1 cellular context compared by ENCODE assay signal in the genomic region with DNA sequence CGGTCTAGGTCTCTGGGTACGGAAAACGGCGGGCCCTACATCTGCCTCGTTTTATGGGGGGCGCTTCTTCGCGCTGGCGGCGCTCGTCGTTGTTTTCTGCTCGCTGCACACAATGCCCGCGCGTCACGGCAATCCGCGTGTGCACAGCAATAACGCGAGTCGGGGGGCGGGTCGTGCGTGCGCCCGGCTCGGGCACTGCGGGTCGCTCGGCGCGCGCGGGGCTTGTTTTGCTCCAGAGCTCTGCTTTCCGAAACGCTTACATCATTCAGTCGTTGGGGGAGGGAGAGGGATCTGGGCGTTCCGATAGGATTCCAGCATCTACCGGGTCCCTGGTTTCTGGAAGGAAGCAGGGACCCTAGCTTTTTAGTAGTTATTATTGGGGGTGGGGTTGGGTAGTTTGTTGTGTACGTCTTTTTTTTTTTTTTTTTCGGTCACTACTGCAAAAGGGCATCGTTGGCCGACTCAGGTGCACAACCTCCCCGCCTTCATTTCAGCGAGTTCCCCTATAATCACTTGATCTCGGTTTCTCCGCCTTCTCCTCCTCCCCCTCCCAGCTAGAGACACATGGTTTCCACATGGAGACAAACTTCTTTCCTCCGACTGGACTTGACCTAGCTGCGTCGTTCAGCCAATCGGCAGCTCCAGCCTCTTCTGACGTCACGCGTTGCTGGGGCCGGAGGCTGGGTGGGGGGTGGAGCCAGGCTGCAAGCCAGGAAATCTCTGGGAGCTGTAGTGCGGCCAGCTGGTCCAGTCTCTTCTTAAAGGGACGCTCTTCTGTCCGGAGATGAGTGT.
A peak's percentile ranks its signal among the peaks of the same experiment; 100 is the strongest.
TF ChIP-seq lines count a peak whose summit lies in the region.

No MANE protein-coding gene starts in this region.

TF ChIP-seq in HEK293, 187 proteins besides CTCF, POLR2A, EP300 and RAD21 (continued from another document and continues in another):
- TF ChIP-seq ZFHX2 (tag by site-specific recombination; conservative IDR thresholded peaks at IDR 0.05) (peak; percentile 55), ZNF626 (tag by site-specific recombination; IDR thresholded peaks at IDR 0.05) (no peak), ZNF660 (tag by site-specific recombination; IDR thresholded peaks at IDR 0.05) (peak; percentile 65; the same call in 1 of the 2 replicates), ZNF132 (tag by site-specific recombination; IDR thresholded peaks at IDR 0.05; ENCODE audit: borderline replicate concordance) (no peak), ZNF473 (tag by site-specific recombination; IDR thresholded peaks at IDR 0.05) (no peak), ZNF302 (tag by site-specific recombination; IDR thresholded peaks at IDR 0.05; ENCODE audit: low read depth) (no peak), ZBTB21 (tag by site-specific recombination; IDR thresholded peaks at IDR 0.05) (peak; percentile 73), ZNF362 (tag by site-specific recombination; IDR thresholded peaks at IDR 0.05) (no peak), ZNF791 (tag by site-specific recombination; IDR thresholded peaks at IDR 0.05) (no peak), ZNF639 (tag by site-specific recombination; IDR thresholded peaks at IDR 0.05) (no peak), ZNF571 (tag by site-specific recombination; IDR thresholded peaks at IDR 0.05) (no peak), ZNF530 (tag by site-specific recombination; IDR thresholded peaks at IDR 0.05; ENCODE audit: low read depth) (no peak), ZSCAN16 (tag by site-specific recombination; IDR thresholded peaks at IDR 0.05) (no peak; the same call in 1 of the 2 replicates), ZNF785 (tag by site-specific recombination; IDR thresholded peaks at IDR 0.05) (no peak), REPIN1 (tag by site-specific recombination; IDR thresholded peaks at IDR 0.05; ENCODE audit: low read depth) (no peak), ZNF211 (tag by site-specific recombination; IDR thresholded peaks at IDR 0.05; ENCODE audit: low read depth) (no peak), ZNF394 (tag by site-specific recombination; IDR thresholded peaks at IDR 0.05; ENCODE audit: borderline replicate concordance) (0 out of 2 replicates have a peak, but pooled peaks have one; percentile 21), KLF10 (tag by site-specific recombination; IDR thresholded peaks at IDR 0.05) (peak; percentile 70; the same call in 1 of the 2 replicates), ZNF560 (tag by site-specific recombination; IDR thresholded peaks at IDR 0.05; ENCODE audit: borderline replicate concordance) (no peak), HOXA7 (CRISPR knock-in tag; IDR thresholded peaks at IDR 0.05; ENCODE audit: borderline replicate concordance) (no peak), GLIS1 (tag by site-specific recombination; IDR thresholded peaks at IDR 0.05) (peak; percentile 35; the same call in 1 of the 2 replicates), ZBTB17 (tag by site-specific recombination; IDR thresholded peaks at IDR 0.05) (peak; percentile 99), ZNF645 (tag by site-specific recombination; IDR thresholded peaks at IDR 0.05) (no peak), YY1 (tag by site-specific recombination; IDR thresholded peaks at IDR 0.05) (no peak), ZNF548 (tag by site-specific recombination; IDR thresholded peaks at IDR 0.05) (no peak), ZNF521 (tag by site-specific recombination; IDR thresholded peaks at IDR 0.05) (no peak), BCL11A (tag by site-specific recombination; IDR thresholded peaks at IDR 0.05; ENCODE audit: low read depth) (peak; percentile 66), ZNF404 (tag by site-specific recombination; IDR thresholded peaks at IDR 0.05) (no peak), ZNF621 (tag by site-specific recombination; IDR thresholded peaks at IDR 0.05) (no peak), ZNF214 (tag by site-specific recombination; IDR thresholded peaks at IDR 0.05; ENCODE audit: borderline replicate concordance) (no peak), PRDM1 (tag by site-specific recombination; IDR thresholded peaks at IDR 0.05) (peak; percentile 87), ZNF266 (tag by site-specific recombination; IDR thresholded peaks at IDR 0.05; ENCODE audit: low read depth) (no peak), KLF8 (tag by site-specific recombination; IDR thresholded peaks at IDR 0.05) (peak; percentile 92), ZNF112 (tag by site-specific recombination; IDR thresholded peaks at IDR 0.05) (no peak), ZNF10 (tag by site-specific recombination; IDR thresholded peaks at IDR 0.05) (no peak; the same call in 1 of the 2 replicates), ZNF654 (tag by site-specific recombination; IDR thresholded peaks at IDR 0.05; ENCODE audit: low read depth) (no peak), ZNF248 (tag by site-specific recombination; IDR thresholded peaks at IDR 0.05) (no peak), SETDB1 (IDR thresholded peaks at IDR 0.05; ENCODE audit: insufficient read length, low read length) (no peak), TSHZ1 (tag by site-specific recombination; IDR thresholded peaks at IDR 0.05; ENCODE audit: borderline replicate concordance) (0 out of 2 replicates have a peak, but pooled peaks have one; percentile 11), ZBTB1 (tag by site-specific recombination; IDR thresholded peaks at IDR 0.05) (0 out of 2 replicates have a peak, but pooled peaks have one; percentile 33), ZNF704 (tag by site-specific recombination; IDR thresholded peaks at IDR 0.05) (no peak), ZNF776 (tag by site-specific recombination; IDR thresholded peaks at IDR 0.05; ENCODE audit: borderline replicate concordance) (no peak), ZNF391 (tag by site-specific recombination; IDR thresholded peaks at IDR 0.05; ENCODE audit: borderline replicate concordance, low read depth) (peak; percentile 66; the same call in 1 of the 2 replicates), ZEB2 (tag by site-specific recombination; IDR thresholded peaks at IDR 0.05) (peak; percentile 99)
- TF ChIP-seq, protein P1, sequence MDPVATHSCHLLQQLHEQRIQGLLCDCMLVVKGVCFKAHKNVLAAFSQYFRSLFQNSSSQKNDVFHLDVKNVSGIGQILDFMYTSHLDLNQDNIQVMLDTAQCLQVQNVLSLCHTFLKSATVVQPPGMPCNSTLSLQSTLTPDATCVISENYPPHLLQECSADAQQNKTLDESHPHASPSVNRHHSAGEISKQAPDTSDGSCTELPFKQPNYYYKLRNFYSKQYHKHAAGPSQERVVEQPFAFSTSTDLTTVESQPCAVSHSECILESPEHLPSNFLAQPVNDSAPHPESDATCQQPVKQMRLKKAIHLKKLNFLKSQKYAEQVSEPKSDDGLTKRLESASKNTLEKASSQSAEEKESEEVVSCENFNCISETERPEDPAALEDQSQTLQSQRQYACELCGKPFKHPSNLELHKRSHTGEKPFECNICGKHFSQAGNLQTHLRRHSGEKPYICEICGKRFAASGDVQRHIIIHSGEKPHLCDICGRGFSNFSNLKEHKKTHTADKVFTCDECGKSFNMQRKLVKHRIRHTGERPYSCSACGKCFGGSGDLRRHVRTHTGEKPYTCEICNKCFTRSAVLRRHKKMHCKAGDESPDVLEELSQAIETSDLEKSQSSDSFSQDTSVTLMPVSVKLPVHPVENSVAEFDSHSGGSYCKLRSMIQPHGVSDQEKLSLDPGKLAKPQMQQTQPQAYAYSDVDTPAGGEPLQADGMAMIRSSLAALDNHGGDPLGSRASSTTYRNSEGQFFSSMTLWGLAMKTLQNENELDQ (tag by site-specific recombination; IDR thresholded peaks at IDR 0.05; ENCODE audit: low read depth): no peak
- TF ChIP-seq, protein P2, sequence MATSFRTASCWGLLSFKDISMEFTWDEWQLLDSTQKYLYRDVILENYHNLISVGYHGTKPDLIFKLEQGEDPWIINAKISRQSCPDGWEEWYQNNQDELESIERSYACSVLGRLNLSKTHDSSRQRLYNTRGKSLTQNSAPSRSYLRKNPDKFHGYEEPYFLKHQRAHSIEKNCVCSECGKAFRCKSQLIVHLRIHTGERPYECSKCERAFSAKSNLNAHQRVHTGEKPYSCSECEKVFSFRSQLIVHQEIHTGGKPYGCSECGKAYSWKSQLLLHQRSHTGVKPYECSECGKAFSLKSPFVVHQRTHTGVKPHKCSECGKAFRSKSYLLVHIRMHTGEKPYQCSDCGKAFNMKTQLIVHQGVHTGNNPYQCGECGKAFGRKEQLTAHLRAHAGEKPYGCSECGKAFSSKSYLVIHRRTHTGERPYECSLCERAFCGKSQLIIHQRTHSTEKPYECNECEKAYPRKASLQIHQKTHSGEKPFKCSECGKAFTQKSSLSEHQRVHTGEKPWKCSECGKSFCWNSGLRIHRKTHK (tag by site-specific recombination; IDR thresholded peaks at IDR 0.05): no peak
- TF ChIP-seq, protein P3, sequence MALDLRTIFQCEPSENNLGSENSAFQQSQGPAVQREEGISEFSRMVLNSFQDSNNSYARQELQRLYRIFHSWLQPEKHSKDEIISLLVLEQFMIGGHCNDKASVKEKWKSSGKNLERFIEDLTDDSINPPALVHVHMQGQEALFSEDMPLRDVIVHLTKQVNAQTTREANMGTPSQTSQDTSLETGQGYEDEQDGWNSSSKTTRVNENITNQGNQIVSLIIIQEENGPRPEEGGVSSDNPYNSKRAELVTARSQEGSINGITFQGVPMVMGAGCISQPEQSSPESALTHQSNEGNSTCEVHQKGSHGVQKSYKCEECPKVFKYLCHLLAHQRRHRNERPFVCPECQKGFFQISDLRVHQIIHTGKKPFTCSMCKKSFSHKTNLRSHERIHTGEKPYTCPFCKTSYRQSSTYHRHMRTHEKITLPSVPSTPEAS (tag by site-specific recombination; IDR thresholded peaks at IDR 0.05): no peak; the same call in none of the 2 replicates
- TF ChIP-seq, protein P4, sequence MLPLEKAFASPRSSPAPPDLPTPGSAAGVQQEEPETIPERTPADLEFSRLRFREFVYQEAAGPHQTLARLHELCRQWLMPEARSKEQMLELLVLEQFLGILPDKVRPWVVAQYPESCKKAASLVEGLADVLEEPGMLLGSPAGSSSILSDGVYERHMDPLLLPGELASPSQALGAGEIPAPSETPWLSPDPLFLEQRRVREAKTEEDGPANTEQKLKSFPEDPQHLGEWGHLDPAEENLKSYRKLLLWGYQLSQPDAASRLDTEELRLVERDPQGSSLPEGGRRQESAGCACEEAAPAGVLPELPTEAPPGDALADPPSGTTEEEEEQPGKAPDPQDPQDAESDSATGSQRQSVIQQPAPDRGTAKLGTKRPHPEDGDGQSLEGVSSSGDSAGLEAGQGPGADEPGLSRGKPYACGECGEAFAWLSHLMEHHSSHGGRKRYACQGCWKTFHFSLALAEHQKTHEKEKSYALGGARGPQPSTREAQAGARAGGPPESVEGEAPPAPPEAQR (tag by site-specific recombination; IDR thresholded peaks at IDR 0.05): peak; percentile 24; the same call in 1 of the 2 replicates
